11 cellular contexts compared by ENCODE assay signal in genomic region chr2:16552202-16552601, GRCh38.
"Had no signal": no experiment of that assay in that cellular context is flagged by ENCODE, and none has a peak within 500 bp of the region (broad histone marks: within the 10 kb centered on the region; RNA-seq: fewer than 3 reads in every experiment).

No MANE protein-coding gene starts in this region.

- ATAC-seq: GM23338, HCT116 had no signal

- H3K9me3 ChIP-seq: HAP-1 had no signal

- H3K4me3 Mint-ChIP-seq: GM23338, H9, HFFc6 had no signal

- H3K4me3 ChIP-seq: GM23248, GM23338, HAP-1 had no signal

- H3K9me3 Mint-ChIP-seq: GM23338, H9 had no signal

- FAIRE-seq: H1, H54 had no signal

- H3K36me3 ChIP-seq: HAP-1 had no signal

- H3K4me1 ChIP-seq: HAP-1 had no signal

- DNase-seq: GM23248, GOT3, H7, H9, HCEC 1CT, HFFc6 had no signal

- H2AFZ ChIP-seq: GM23248, GM23338 had no signal

- H3K9ac ChIP-seq: GM23248 had no signal

- H3K27ac ChIP-seq: GM23248 had no signal

- H3K4me2 ChIP-seq: GM23338 had no signal

- H3K27ac Mint-ChIP-seq: GM23338, H9, HFFc6 had no signal
